Comparison of ENCODE assay signal across 19 cellular contexts in the genomic region with DNA sequence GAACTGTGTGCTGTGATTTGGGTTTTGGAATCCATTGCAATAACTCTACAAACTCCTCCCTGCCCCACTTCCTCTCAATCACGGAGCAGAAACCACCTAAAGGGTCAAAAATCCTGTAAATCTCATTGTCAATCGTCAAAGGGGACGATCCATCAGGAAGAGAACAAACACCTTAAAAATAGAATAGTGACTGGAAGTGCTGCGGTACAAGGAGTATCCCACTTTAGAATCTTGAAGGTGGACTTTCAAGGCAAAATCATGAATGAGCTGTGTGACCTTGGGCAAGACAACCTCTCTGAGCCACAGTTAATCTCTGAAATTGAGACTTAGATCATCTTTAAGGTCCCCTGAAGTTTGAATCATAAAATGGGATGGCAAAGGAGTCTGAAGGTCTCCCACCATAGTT. TPM values are rescaled to one million over a fixed set of nuclear protein-coding genes. Genes with fewer than 3 reads are reported as not detected.
DNase-seq lines count a peak whose midpoint lies in the region; ATAC-seq and TF ChIP-seq lines count a peak whose summit lies in the region.
"Had no signal": no experiment of that assay in that cellular context is flagged by ENCODE, and none has a peak within 500 bp of the region (broad histone marks: within the 10 kb centered on the region; RNA-seq: fewer than 3 reads in every experiment).

No MANE protein-coding gene starts in this region.

- H2AFZ ChIP-seq in SK-N-SH (ENCODE audit: low read depth) (no peak overlapping the region), mesenchymal stem cell (ENCODE audit: low read depth, low read length) (no peak overlapping the region)

- no peaks in the 10 kb centered on the region for H3K9me3 Mint-ChIP-seq in activated B cell treated with CpG ODN at 0.5 μM for 24 hours
- no peaks in the 10 kb centered on the region for H3K9me3 Mint-ChIP-seq in naive thymus-derived CD4-positive, alpha-beta T cell

- POLR2A ChIA-PET in SK-N-SH (lab: Yijun Ruan, JAX) (no interaction called here), activated B cell treated with CpG ODN at 0.5 μM for 24 hours (lab: Charles Lee) (interaction anchor here (0.6 to 4.6 kb wide), 5 partner anchors 13 to 54 kb away, joined by 3 to 34 read pairs (median 13); no protein-coding TSS in a partner anchor)
- POLR2A ChIA-PET in naive thymus-derived CD4-positive, alpha-beta T cell (lab: Charles Lee), result interaction anchor here (1.2 kb wide), 1 partner anchor 13 kb away, joined by 3 read pairs; no protein-coding TSS in a partner anchor

- no peak for ATAC-seq in SK-N-SH treated with all-trans-retinoic acid at 6 μM for 48 hours
- ATAC-seq in activated B cell treated with CpG ODN at 0.5 μM for 24 hours (ENCODE audit: low read depth), result no peak
- ATAC-seq in naive thymus-derived CD4-positive, alpha-beta T cell, result no peak
- ATAC-seq: activated CD4-positive, alpha-beta T cell treated with anti-CD3 and anti-CD28 coated beads for 36 hours; left colon; psoas muscle; Right ventricle myocardium inferior had no signal

- no peaks in the 10 kb centered on the region for H3K9me3 ChIP-seq in SK-N-SH
- no peaks in the 10 kb centered on the region for H3K9me3 ChIP-seq in mesenchymal stem cell (ENCODE audit: control insufficient read depth, low read length)
- no peaks in the 10 kb centered on the region for H3K9me3 ChIP-seq in naive thymus-derived CD4-positive, alpha-beta T cell (ENCODE audit: control insufficient read depth in 2 of 3, low read length in 3 of 3)
- H3K9me3 ChIP-seq: HAP-1, psoas muscle, upper lobe of left lung had no signal

- H3K27ac ChIP-seq in SK-N-SH (ENCODE audit: low read depth in 2 of 2, low read length in 1 of 2), result peak overlapping the region in 1 of 2 experiments; percentile 68; a peak in 3 of 4 replicates
- no peak overlapping the region for H3K27ac ChIP-seq in mesenchymal stem cell (ENCODE audit: low read length, poor library complexity, severe bottlenecking)
- H3K27ac ChIP-seq in brain microvascular endothelial cell, result no peak overlapping the region
- H3K27ac ChIP-seq in naive thymus-derived CD4-positive, alpha-beta T cell (ENCODE audit: low read depth, low read length), result no peak overlapping the region

- H2BK12ac ChIP-seq in mesenchymal stem cell (ENCODE audit: low read length in 2 of 2), result no peak overlapping the region

- no peak overlapping the region for H2AK5ac ChIP-seq in mesenchymal stem cell (ENCODE audit: low read length, severe bottlenecking)

- peaks cover 1% of the 10 kb centered on the region for H3K79me1 ChIP-seq in mesenchymal stem cell (replicated peaks; ENCODE audit: low read length, poor library complexity, severe bottlenecking)

- H2BK15ac ChIP-seq in mesenchymal stem cell (ENCODE audit: low read depth, poor library complexity, severe bottlenecking), result no peak overlapping the region

- intact Hi-C loops in activated B cell treated with CpG ODN at 0.5 μM for 24 hours (cut with micrococcal nuclease), result loop anchor here (1.0 kb wide), 1 partner anchor 13 kb away; no protein-coding TSS in a partner anchor
- intact Hi-C loops in naive thymus-derived CD4-positive, alpha-beta T cell (cut with micrococcal nuclease), result loop anchor here in 1 of 2 donors (2.0 to 10.0 kb wide), 2 partner anchors 767 to 1861 kb away; a partner anchor contains a TSS

- H3K4me2 ChIP-seq in SK-N-SH (peak overlapping the region; percentile 10; the same call in 1 of the 2 replicates), mesenchymal stem cell (ENCODE audit: low read length, poor library complexity, severe bottlenecking) (no peak overlapping the region)

- H3K4me3 Mint-ChIP-seq in activated B cell treated with CpG ODN at 0.5 μM for 24 hours, result peak overlapping the region; percentile 13
- H3K4me3 Mint-ChIP-seq in naive thymus-derived CD4-positive, alpha-beta T cell, result peak overlapping the region in 1 of 10 donors; percentile 51

- H3K36me3 ChIP-seq in SK-N-SH (replicated peaks in 1 of 2; ENCODE audit: control insufficient read depth in 1 of 2, insufficient read depth in 2 of 2, low read length in 1 of 2) (peaks cover 21 to 23% of the 10 kb centered on the region in 2 experiments), mesenchymal stem cell (ENCODE audit: control insufficient read depth in 1 of 2, insufficient read depth in 2 of 2, low read depth in 1 of 2, low read length in 2 of 2) (peaks cover 0 to 12% of the 10 kb centered on the region in 2 experiments), brain microvascular endothelial cell (replicated peaks) (peaks cover 8% of the 10 kb centered on the region)
- H3K36me3 ChIP-seq in naive thymus-derived CD4-positive, alpha-beta T cell (ENCODE audit: control insufficient read depth in 2 of 3, insufficient read depth in 3 of 3, low read length in 3 of 3), result no peaks in the 10 kb centered on the region

- H3K79me2 ChIP-seq in SK-N-SH (ENCODE audit: insufficient read depth), result peaks cover 37% of the 10 kb centered on the region

- H3F3A ChIP-seq in SK-N-SH (replicated peaks; ENCODE audit: insufficient read depth), result peaks cover 57% of the 10 kb centered on the region

- peaks cover 75% of the 10 kb centered on the region for H3K4me1 Mint-ChIP-seq in activated B cell treated with CpG ODN at 0.5 μM for 24 hours
- H3K4me1 Mint-ChIP-seq in naive thymus-derived CD4-positive, alpha-beta T cell, result peaks cover 29 to 71% (median 60%) of the 10 kb centered on the region in 7 donors

- H2BK5ac ChIP-seq in mesenchymal stem cell (ENCODE audit: low read depth, low read length, poor library complexity, severe bottlenecking), result no peak overlapping the region

- TF ChIP-seq CTCF in SK-N-SH (IDR thresholded peaks at IDR 0.05), result no peak
- no peak for TF ChIP-seq CTCF in GM12864 (IDR thresholded peaks at IDR 0.05; ENCODE audit: low read depth, low read length, missing control alignments)
- no peak for TF ChIP-seq CTCF in activated B cell treated with CpG ODN at 0.5 μM for 24 hours (IDR thresholded peaks at IDR 0.05)
- TF ChIP-seq CTCF in brain microvascular endothelial cell (IDR thresholded peaks at IDR 0.05; ENCODE audit: low read depth, low read length, missing control alignments), result no peak

- no peak overlapping the region for H3K23ac ChIP-seq in mesenchymal stem cell (ENCODE audit: low read length in 2 of 2)

- no peak overlapping the region for H3K9ac ChIP-seq in SK-N-SH
- H3K9ac ChIP-seq in mesenchymal stem cell (ENCODE audit: low read length), result no peak overlapping the region

- no peak for DNase-seq in SK-N-SH
- no peak for DNase-seq in GM12864 (ENCODE audit: low read depth)
- no peak for DNase-seq in activated B cell treated with CpG ODN at 0.5 μM for 24 hours
- peak; percentile 33 for DNase-seq in mesenchymal stem cell
- DNase-seq in brain microvascular endothelial cell, result no peak
- DNase-seq in naive thymus-derived CD4-positive, alpha-beta T cell, result no peak
- DNase-seq in DMS153 treated with DMSO at 0.1 percent for 48 hours (lab: John Stamatoyannopoulos, UW; ENCODE audit: unreplicated experiment), result no peak
- DNase-seq: 8988T; activated CD4-positive, alpha-beta T cell treated with anti-CD3 and anti-CD28 coated beads for 36 hours; activated T-cell treated with anti-CD3 and anti-CD28 coated beads, Interleukin-2, amount 50 U/mL, for 48 hours; left colon; NCI-H226; psoas muscle; stimulated activated naive CD4-positive, alpha-beta T cell; T1000; upper lobe of left lung had no signal

- no peak overlapping the region for H3K14ac ChIP-seq in mesenchymal stem cell (ENCODE audit: low read length in 2 of 2)

- H4K91ac ChIP-seq in mesenchymal stem cell (ENCODE audit: low read length), result no peak overlapping the region

- in situ Hi-C loops in brain microvascular endothelial cell (cut with HindIII; ENCODE audit: low pct_ligation_motif_present, low sequenced_read_pairs), result no loop called here

- WGBS in SK-N-SH (ENCODE audit: low lambda C conversion rate), result 93% methylated on average over 4 of the region's 4 CpGs
- WGBS in mesenchymal stem cell, result 82% methylated on average over 4 of the region's 4 CpGs

- H3K4me3 ChIP-seq in SK-N-SH (ENCODE audit: low read depth in 2 of 2, low read length in 1 of 2) (no peak overlapping the region), GM12864 (ENCODE audit: low read depth, low read length) (peak overlapping the region; percentile 36; the same call in 1 of the 2 replicates), mesenchymal stem cell (ENCODE audit: insufficient read depth in 1 of 2, low read depth in 1 of 2, low read length in 2 of 2) (no peak overlapping the region), brain microvascular endothelial cell (ENCODE audit: low read depth, low read length) (no peak overlapping the region)
- no peak overlapping the region for H3K4me3 ChIP-seq in naive thymus-derived CD4-positive, alpha-beta T cell (ENCODE audit: low read length)
- H3K4me3 ChIP-seq: HAP-1, psoas muscle, upper lobe of left lung had no signal

- no peak overlapping the region for H3K18ac ChIP-seq in mesenchymal stem cell (ENCODE audit: low read depth in 1 of 2, low read length in 2 of 2)

- H3K4ac ChIP-seq in mesenchymal stem cell (ENCODE audit: low read depth in 1 of 2, low read length in 2 of 2), result no peak overlapping the region

- no peaks in the 10 kb centered on the region for H3K27me3 Mint-ChIP-seq in activated B cell treated with CpG ODN at 0.5 μM for 24 hours
- H3K27me3 Mint-ChIP-seq in naive thymus-derived CD4-positive, alpha-beta T cell, result no peaks in the 10 kb centered on the region
- H3K27me3 Mint-ChIP-seq: activated CD4-positive, alpha-beta T cell treated with anti-CD3 and anti-CD28 coated beads for 36 hours had no signal

- H4K20me1 ChIP-seq in SK-N-SH (ENCODE audit: insufficient read depth), result peaks cover 28% of the 10 kb centered on the region

- H3K4me1 ChIP-seq in SK-N-SH (ENCODE audit: control insufficient read depth in 1 of 2, insufficient read depth in 2 of 2, low read depth in 1 of 2, low read length in 1 of 2) (peaks cover 12 to 27% of the 10 kb centered on the region in 2 experiments), mesenchymal stem cell (ENCODE audit: control insufficient read depth, insufficient read depth, low read depth, low read length) (peaks cover 7% of the 10 kb centered on the region)
- peaks cover 22 to 25% of the 10 kb centered on the region in 2 donors for H3K4me1 ChIP-seq in naive thymus-derived CD4-positive, alpha-beta T cell (ENCODE audit: control insufficient read depth in 2 of 2, insufficient read depth in 2 of 2, low read length in 2 of 2)
- H3K4me1 ChIP-seq: psoas muscle had no signal

- peaks cover 40% of the 10 kb centered on the region for H3K36me3 Mint-ChIP-seq in activated B cell treated with CpG ODN at 0.5 μM for 24 hours (ENCODE audit: low read depth)
- peaks cover 0 to 19% (median 0%) of the 10 kb centered on the region in 5 donors for H3K36me3 Mint-ChIP-seq in naive thymus-derived CD4-positive, alpha-beta T cell

- no peak for TF ChIP-seq EP300 in SK-N-SH (IDR thresholded peaks at IDR 0.05; ENCODE audit: borderline replicate concordance in 1 of 2, low read depth in 1 of 2, low read length in 1 of 2)

- no peaks in the 10 kb centered on the region for H3K27me3 ChIP-seq in SK-N-SH (ENCODE audit: insufficient read depth)
- H3K27me3 ChIP-seq in mesenchymal stem cell (ENCODE audit: control insufficient read depth in 1 of 2, insufficient read depth in 1 of 2, low read length in 2 of 2), result no peaks in the 10 kb centered on the region
- no peaks in the 10 kb centered on the region for H3K27me3 ChIP-seq in brain microvascular endothelial cell (replicated peaks)
- H3K27me3 ChIP-seq in naive thymus-derived CD4-positive, alpha-beta T cell (ENCODE audit: control insufficient read depth in 2 of 2, insufficient read depth in 2 of 2, low read length in 2 of 2), result no peaks in the 10 kb centered on the region
- H3K27me3 ChIP-seq: upper lobe of left lung had no signal

- H3K9me2 ChIP-seq in SK-N-SH, result no peaks in the 10 kb centered on the region

- H2BK120ac ChIP-seq in mesenchymal stem cell (ENCODE audit: low read depth, low read length), result no peak overlapping the region

- peak overlapping the region; percentile 76 for H3K27ac Mint-ChIP-seq in activated B cell treated with CpG ODN at 0.5 μM for 24 hours
- peak overlapping the region in 4 of 9 donors; percentile 38 to 70 (median 68) for H3K27ac Mint-ChIP-seq in naive thymus-derived CD4-positive, alpha-beta T cell

- no peak for TF ChIP-seq RAD21 in SK-N-SH (IDR thresholded peaks at IDR 0.05; ENCODE audit: low read length)

- CTCF ChIA-PET in SK-N-SH (lab: Yijun Ruan, JAX) (interaction anchor here (0.8 to 1.5 kb wide), 2 partner anchors 81 to 83 kb away, joined by 3 read pairs; no protein-coding TSS in a partner anchor), activated B cell treated with CpG ODN at 0.5 μM for 24 hours (lab: Charles Lee) (interaction anchor here (0.6 to 2.1 kb wide), 3 partner anchors 9 to 89 kb away, joined by 3 to 9 read pairs (median 3); no protein-coding TSS in a partner anchor)
- CTCF ChIA-PET in naive thymus-derived CD4-positive, alpha-beta T cell (lab: Charles Lee), result interaction anchor here (0.7 kb wide), 1 partner anchor 68 kb away, joined by 3 read pairs; no protein-coding TSS in a partner anchor

- H4K8ac ChIP-seq in mesenchymal stem cell (ENCODE audit: low read length), result no peak overlapping the region

RNA-seq across cellular contexts. Expression of a gene that starts 5.9 kb away (rescaled TPM):
- 74.5 and 76.9 TPM in 2 replicates for polyA plus RNA-seq in SK-N-SH (2012; rRNA removed)
- 79.4 and 117 TPM in 2 replicates for polyA plus RNA-seq in SK-N-SH (2012; cell fraction: cytosol; rRNA removed)
- polyA plus RNA-seq in SK-N-SH (2012; cell fraction: nucleus; rRNA removed), result 37.4 and 69.3 TPM in 2 replicates
- 68.5 and 69.9 TPM in 2 replicates for total RNA-seq in activated B cell treated with CpG ODN at 0.5 μM for 24 hours
- 84.5 TPM for polyA plus RNA-seq in mesenchymal stem cell (2013, experiment 1 of 2)
- polyA plus RNA-seq in mesenchymal stem cell (2013, experiment 2 of 2), result 88.7 TPM
- 10 to 100 TPM in 3 of 5 experiments, 1 to 10 TPM in 2; 5.8 to 95.1 (median 22.8) TPM for total RNA-seq in naive thymus-derived CD4-positive, alpha-beta T cell
- 1 to 10 TPM; 1.5 to 3.6 TPM for polyA plus RNA-seq in naive thymus-derived CD4-positive, alpha-beta T cell
